ENCODE assay signal across 12 cellular contexts in genomic region chr1:39076127-39076798, GRCh38. TPM values are rescaled to one million over a fixed set of nuclear protein-coding genes. Genes with fewer than 3 reads are reported as not detected.
DNase-seq lines count a peak whose midpoint lies in the region; ATAC-seq, FAIRE-seq and TF ChIP-seq lines count a peak whose summit lies in the region.
"Had no signal": no experiment of that assay in that cellular context is flagged by ENCODE, and none has a peak within 500 bp of the region (broad histone marks: within the 10 kb centered on the region; RNA-seq: fewer than 3 reads in every experiment).

No MANE protein-coding gene starts in this region.

- H3K9ac ChIP-seq in kidney (ENCODE audit: low read length in 2 of 2), result no peak overlapping the region

- ATAC-seq in GM19463 (IDR thresholded peaks at IDR 0.05; ENCODE audit: unreplicated experiment) (no peak), GM18858 (IDR thresholded peaks at IDR 0.05; ENCODE audit: unreplicated experiment) (no peak)

- no peak overlapping the region for H3K4me3 ChIP-seq in kidney (ENCODE audit: low read length in 2 of 2)

- no peaks in the 10 kb centered on the region for H3K4me1 ChIP-seq in kidney (ENCODE audit: control insufficient read depth in 1 of 2, insufficient read depth in 1 of 2, low read depth in 1 of 2, low read length in 2 of 2)

- H3K9me3 ChIP-seq in kidney (ENCODE audit: control insufficient read depth in 1 of 2, low read length in 2 of 2), result no peaks in the 10 kb centered on the region

- intact Hi-C loops in kidney (cut with DNase I), result no loop called here

- no peaks in the 10 kb centered on the region for H3K36me3 ChIP-seq in kidney (ENCODE audit: control insufficient read depth in 1 of 2, insufficient read depth in 2 of 2, low read length in 2 of 2)

- no peak for FAIRE-seq in kidney (lab: Jason Lieb, UNC)
- FAIRE-seq: GM19239 had no signal

- H3K27ac ChIP-seq in kidney (ENCODE audit: low read depth in 2 of 2, low read length in 2 of 2) (no peak overlapping the region), substantia nigra (ENCODE audit: low read depth, low read length, poor library complexity, severe bottlenecking) (peak overlapping the region; percentile 58)

- TF ChIP-seq CTCF in kidney (IDR thresholded peaks at IDR 0.05; ENCODE audit: borderline replicate concordance, extremely low read depth, insufficient read depth), result no peak

- DNase-seq in M059J (ENCODE audit: low read depth) (peak; percentile 67), cerebellum (ENCODE audit: low spot score) (peak; percentile 34), kidney (peak; percentile 87), substantia nigra (lab: John Stamatoyannopoulos, UW) (peak in 32 of 49 donors; percentile 16 to 75 (median 47)), NK-92 (lab: John Stamatoyannopoulos, UW; ENCODE audit: unreplicated experiment) (no peak)
- DNase-seq in stimulated activated CD4-positive, alpha-beta T cell treated with anti-CD3 and anti-CD28 coated beads, Interleukin-1b, Interleukin-23, amount 100 ng/mL, for 48 hours, result no peak
- DNase-seq: endodermal cell, NCI-H1092, RPMI8226 had no signal

RNA-seq across cellular contexts. Expression of gene NDUFS5, which starts 50.1 kb away (rescaled TPM):
- 472 and 495 TPM in 2 replicates for total RNA-seq in M059J (2014; rRNA removed; shearing (Covaris generic))
- total RNA-seq in cerebellum, result 178 TPM
- total RNA-seq in kidney, result 174 TPM
- polyA plus RNA-seq in kidney (ENCODE audit: insufficient read depth, low read depth, low replicate concordance), result 1,037 TPM

Comparison
In these comparisons a context has a peak if more than half of its experiments do, and no peak if none do; other contexts are left out.
1. DNase-seq: peak in M059J (single experiment), cerebellum (single experiment), kidney (single experiment) and substantia nigra (32 of 49); none in NK-92 (single experiment) and stimulated activated CD4-positive, alpha-beta T cell treated with anti-CD3 and anti-CD28 coated beads, Interleukin-1b, Interleukin-23, amount 100 ng/mL, for 48 hours (single experiment).